ENCODE assay signal across 1 cellular context in genomic region chr1:28737245-28738137, GRCh38.
TF ChIP-seq lines count a peak whose summit lies in the region.

No MANE protein-coding gene starts in this region.

TF ChIP-seq in HepG2, 621 proteins besides CTCF, POLR2A, EP300 and RAD21 (continued from another document and continues in another):
- TF ChIP-seq ZBTB40 (IDR thresholded peaks at IDR 0.05): no peak
- TF ChIP-seq ZBTB40 (CRISPR knock-in tag; IDR thresholded peaks at IDR 0.05): no peak; the same call in none of the 2 replicates
- TF ChIP-seq, protein P1, sequence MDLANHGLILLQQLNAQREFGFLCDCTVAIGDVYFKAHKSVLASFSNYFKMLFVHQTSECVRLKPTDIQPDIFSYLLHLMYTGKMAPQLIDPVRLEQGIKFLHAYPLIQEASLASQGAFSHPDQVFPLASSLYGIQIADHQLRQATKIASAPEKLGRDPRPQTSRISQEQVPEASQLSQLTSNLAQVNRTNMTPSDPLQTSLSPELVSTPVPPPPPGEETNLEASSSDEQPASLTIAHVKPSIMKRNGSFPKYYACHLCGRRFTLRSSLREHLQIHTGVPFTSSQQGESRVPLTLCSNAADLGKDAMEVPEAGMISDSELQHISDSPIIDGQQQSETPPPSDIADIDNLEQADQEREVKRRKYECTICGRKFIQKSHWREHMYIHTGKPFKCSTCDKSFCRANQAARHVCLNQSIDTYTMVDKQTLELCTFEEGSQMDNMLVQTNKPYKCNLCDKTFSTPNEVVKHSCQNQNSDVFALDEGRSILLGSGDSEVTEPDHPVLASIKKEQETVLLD (CRISPR knock-in tag; IDR thresholded peaks at IDR 0.05; ENCODE audit: low read depth): no peak; the same call in 1 of the 2 replicates
- TF ChIP-seq, protein P2, sequence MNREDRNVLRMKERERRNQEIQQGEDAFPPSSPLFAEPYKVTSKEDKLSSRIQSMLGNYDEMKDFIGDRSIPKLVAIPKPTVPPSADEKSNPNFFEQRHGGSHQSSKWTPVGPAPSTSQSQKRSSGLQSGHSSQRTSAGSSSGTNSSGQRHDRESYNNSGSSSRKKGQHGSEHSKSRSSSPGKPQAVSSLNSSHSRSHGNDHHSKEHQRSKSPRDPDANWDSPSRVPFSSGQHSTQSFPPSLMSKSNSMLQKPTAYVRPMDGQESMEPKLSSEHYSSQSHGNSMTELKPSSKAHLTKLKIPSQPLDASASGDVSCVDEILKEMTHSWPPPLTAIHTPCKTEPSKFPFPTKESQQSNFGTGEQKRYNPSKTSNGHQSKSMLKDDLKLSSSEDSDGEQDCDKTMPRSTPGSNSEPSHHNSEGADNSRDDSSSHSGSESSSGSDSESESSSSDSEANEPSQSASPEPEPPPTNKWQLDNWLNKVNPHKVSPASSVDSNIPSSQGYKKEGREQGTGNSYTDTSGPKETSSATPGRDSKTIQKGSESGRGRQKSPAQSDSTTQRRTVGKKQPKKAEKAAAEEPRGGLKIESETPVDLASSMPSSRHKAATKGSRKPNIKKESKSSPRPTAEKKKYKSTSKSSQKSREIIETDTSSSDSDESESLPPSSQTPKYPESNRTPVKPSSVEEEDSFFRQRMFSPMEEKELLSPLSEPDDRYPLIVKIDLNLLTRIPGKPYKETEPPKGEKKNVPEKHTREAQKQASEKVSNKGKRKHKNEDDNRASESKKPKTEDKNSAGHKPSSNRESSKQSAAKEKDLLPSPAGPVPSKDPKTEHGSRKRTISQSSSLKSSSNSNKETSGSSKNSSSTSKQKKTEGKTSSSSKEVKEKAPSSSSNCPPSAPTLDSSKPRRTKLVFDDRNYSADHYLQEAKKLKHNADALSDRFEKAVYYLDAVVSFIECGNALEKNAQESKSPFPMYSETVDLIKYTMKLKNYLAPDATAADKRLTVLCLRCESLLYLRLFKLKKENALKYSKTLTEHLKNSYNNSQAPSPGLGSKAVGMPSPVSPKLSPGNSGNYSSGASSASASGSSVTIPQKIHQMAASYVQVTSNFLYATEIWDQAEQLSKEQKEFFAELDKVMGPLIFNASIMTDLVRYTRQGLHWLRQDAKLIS (CRISPR knock-in tag; IDR thresholded peaks at IDR 0.05): no peak
- no peak for TF ChIP-seq CCAR2 (optimal IDR thresholded peaks at IDR 0.05; ENCODE audit: low read depth, low read length)
- TF ChIP-seq, protein P3, sequence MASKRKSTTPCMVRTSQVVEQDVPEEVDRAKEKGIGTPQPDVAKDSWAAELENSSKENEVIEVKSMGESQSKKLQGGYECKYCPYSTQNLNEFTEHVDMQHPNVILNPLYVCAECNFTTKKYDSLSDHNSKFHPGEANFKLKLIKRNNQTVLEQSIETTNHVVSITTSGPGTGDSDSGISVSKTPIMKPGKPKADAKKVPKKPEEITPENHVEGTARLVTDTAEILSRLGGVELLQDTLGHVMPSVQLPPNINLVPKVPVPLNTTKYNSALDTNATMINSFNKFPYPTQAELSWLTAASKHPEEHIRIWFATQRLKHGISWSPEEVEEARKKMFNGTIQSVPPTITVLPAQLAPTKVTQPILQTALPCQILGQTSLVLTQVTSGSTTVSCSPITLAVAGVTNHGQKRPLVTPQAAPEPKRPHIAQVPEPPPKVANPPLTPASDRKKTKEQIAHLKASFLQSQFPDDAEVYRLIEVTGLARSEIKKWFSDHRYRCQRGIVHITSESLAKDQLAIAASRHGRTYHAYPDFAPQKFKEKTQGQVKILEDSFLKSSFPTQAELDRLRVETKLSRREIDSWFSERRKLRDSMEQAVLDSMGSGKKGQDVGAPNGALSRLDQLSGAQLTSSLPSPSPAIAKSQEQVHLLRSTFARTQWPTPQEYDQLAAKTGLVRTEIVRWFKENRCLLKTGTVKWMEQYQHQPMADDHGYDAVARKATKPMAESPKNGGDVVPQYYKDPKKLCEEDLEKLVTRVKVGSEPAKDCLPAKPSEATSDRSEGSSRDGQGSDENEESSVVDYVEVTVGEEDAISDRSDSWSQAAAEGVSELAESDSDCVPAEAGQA (IDR thresholded peaks at IDR 0.05; ENCODE audit: low read depth): no peak
- TF ChIP-seq, protein P3 (CRISPR knock-in tag; IDR thresholded peaks at IDR 0.05; ENCODE audit: borderline replicate concordance): no peak
- TF ChIP-seq SP140L (CRISPR knock-in tag; IDR thresholded peaks at IDR 0.05; ENCODE audit: borderline replicate concordance): no peak
- no peak for TF ChIP-seq SPEN (CRISPR knock-in tag; IDR thresholded peaks at IDR 0.05; ENCODE audit: low read depth)
- no peak for TF ChIP-seq ZBTB20 (CRISPR knock-in tag; IDR thresholded peaks at IDR 0.05; ENCODE audit: borderline replicate concordance, low read depth)
- peak; percentile 12; the same call in 1 of the 2 replicates for TF ChIP-seq ZNF556 (CRISPR knock-in tag; IDR thresholded peaks at IDR 0.05; ENCODE audit: borderline replicate concordance)
- no peak for TF ChIP-seq ZNF746 (CRISPR knock-in tag; IDR thresholded peaks at IDR 0.05)
- TF ChIP-seq, protein P4, sequence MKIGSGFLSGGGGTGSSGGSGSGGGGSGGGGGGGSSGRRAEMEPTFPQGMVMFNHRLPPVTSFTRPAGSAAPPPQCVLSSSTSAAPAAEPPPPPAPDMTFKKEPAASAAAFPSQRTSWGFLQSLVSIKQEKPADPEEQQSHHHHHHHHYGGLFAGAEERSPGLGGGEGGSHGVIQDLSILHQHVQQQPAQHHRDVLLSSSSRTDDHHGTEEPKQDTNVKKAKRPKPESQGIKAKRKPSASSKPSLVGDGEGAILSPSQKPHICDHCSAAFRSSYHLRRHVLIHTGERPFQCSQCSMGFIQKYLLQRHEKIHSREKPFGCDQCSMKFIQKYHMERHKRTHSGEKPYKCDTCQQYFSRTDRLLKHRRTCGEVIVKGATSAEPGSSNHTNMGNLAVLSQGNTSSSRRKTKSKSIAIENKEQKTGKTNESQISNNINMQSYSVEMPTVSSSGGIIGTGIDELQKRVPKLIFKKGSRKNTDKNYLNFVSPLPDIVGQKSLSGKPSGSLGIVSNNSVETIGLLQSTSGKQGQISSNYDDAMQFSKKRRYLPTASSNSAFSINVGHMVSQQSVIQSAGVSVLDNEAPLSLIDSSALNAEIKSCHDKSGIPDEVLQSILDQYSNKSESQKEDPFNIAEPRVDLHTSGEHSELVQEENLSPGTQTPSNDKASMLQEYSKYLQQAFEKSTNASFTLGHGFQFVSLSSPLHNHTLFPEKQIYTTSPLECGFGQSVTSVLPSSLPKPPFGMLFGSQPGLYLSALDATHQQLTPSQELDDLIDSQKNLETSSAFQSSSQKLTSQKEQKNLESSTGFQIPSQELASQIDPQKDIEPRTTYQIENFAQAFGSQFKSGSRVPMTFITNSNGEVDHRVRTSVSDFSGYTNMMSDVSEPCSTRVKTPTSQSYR (CRISPR knock-in tag; IDR thresholded peaks at IDR 0.05; ENCODE audit: borderline replicate concordance): peak; percentile 85
- no peak; the same call in 1 of the 2 replicates for TF ChIP-seq ZNF761 (CRISPR knock-in tag; conservative IDR thresholded peaks at IDR 0.05)
- TF ChIP-seq, protein P5, sequence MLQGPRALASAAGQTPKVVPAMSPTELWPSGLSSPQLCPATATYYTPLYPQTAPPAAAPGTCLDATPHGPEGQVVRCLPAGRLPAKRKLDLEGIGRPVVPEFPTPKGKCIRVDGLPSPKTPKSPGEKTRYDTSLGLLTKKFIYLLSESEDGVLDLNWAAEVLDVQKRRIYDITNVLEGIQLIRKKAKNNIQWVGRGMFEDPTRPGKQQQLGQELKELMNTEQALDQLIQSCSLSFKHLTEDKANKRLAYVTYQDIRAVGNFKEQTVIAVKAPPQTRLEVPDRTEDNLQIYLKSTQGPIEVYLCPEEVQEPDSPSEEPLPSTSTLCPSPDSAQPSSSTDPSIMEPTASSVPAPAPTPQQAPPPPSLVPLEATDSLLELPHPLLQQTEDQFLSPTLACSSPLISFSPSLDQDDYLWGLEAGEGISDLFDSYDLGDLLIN (CRISPR knock-in tag; IDR thresholded peaks at IDR 0.05; ENCODE audit: borderline replicate concordance): no peak
- no peak for TF ChIP-seq IRF9 (CRISPR knock-in tag; IDR thresholded peaks at IDR 0.05; ENCODE audit: borderline replicate concordance)
- 0 out of 2 replicates have a peak, but pooled peaks have one; percentile 4 for TF ChIP-seq ZNF138 (CRISPR knock-in tag; IDR thresholded peaks at IDR 0.05; ENCODE audit: low read depth)
- TF ChIP-seq KLF11 (CRISPR knock-in tag; IDR thresholded peaks at IDR 0.05): no peak
- no peak for TF ChIP-seq ZUFSP (CRISPR knock-in tag; IDR thresholded peaks at IDR 0.05; ENCODE audit: borderline replicate concordance)
- TF ChIP-seq ZFP82 (CRISPR knock-in tag; IDR thresholded peaks at IDR 0.05; ENCODE audit: borderline replicate concordance): no peak
- TF ChIP-seq CAMTA2 (CRISPR knock-in tag; IDR thresholded peaks at IDR 0.05; ENCODE audit: borderline replicate concordance): no peak
